In the genomic region with DNA sequence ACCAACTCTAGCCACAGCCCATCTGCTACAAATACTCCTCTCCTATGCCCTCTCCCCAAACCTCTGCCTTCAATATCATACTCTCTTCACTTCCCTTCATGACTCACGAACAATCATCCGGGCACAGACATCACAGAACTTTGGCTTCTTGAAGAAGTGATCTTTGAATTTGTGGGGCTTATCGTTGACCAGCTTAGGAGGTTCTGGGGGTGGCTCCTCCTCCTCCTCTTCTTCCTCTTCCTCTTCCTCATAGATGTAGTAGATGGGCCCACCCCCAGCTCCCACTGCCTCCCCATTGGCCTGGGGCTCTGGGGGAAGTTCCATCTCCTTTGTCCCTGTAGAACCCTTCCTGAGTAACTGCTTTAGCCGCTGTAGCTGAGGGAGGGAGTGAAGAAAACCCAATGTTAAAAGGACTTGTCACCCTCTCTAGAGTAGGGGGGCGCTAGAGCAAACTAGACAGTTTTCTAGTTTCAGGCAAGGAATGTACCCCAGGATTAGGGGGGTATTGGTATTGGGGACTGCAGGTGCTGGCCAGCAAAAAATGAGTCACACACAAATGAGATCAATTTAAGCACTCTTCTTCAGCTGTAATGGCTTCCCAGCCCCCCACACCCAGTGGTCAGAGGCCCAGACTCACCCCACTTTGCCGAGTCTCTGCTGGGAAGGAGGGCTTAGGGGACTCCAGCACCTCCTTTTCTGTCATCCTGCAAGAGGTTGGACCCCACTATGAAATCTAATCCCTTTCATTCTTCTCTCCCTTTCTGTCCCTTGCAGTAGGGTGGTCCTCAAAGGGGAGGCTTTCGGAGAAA, we compare ENCODE assay signal across 13 cellular contexts. TPM values are rescaled to one million over a fixed set of nuclear protein-coding genes. Genes with fewer than 3 reads are reported as not detected.
DNase-seq lines count a peak whose midpoint lies in the region; ATAC-seq and TF ChIP-seq lines count a peak whose summit lies in the region.
"Had no signal": no experiment of that assay in that cellular context is flagged by ENCODE, and none has a peak within 500 bp of the region (broad histone marks: within the 10 kb centered on the region; RNA-seq: fewer than 3 reads in every experiment).

No MANE protein-coding gene starts in this region.

- no peak overlapping the region for H3K27ac Mint-ChIP-seq in GM23338
- H3K27ac Mint-ChIP-seq: natural killer cell treated with Interleukin-12 subunit alpha and Interleukin-12 subunit beta and Interleukin-15 and Interleukin-18, amount 100 ng/mL, for 72 hours had no signal

- H3K27me3 Mint-ChIP-seq in GM23338 (ENCODE audit: insufficient read depth, low read depth, poor library complexity): peaks cover 21% of the 10 kb centered on the region

- H3K4me1 ChIP-seq in BLaER1 (peaks cover 13% of the 10 kb centered on the region), GM23338 (ENCODE audit: insufficient read depth) (peaks cover 41% of the 10 kb centered on the region), SJCRH30 (peaks cover 26% of the 10 kb centered on the region)

- H3K27ac ChIP-seq in BLaER1: no peak overlapping the region
- H3K27ac ChIP-seq in GM23338 (ENCODE audit: low read depth): no peak overlapping the region
- H3K27ac ChIP-seq in SJCRH30: no peak overlapping the region
- H3K27ac ChIP-seq: C4-2B had no signal

- H3K4me3 Mint-ChIP-seq in GM23338: peak overlapping the region; percentile 2; the same call in 1 of the 3 replicates
- H3K4me3 Mint-ChIP-seq: natural killer cell treated with Interleukin-12 subunit alpha and Interleukin-12 subunit beta and Interleukin-15 and Interleukin-18, amount 100 ng/mL, for 72 hours had no signal

- no peaks in the 10 kb centered on the region for H3K36me3 ChIP-seq in BLaER1
- no peaks in the 10 kb centered on the region for H3K36me3 ChIP-seq in GM23338 (ENCODE audit: insufficient read depth)
- peaks cover 55% of the 10 kb centered on the region for H3K36me3 ChIP-seq in SJCRH30

- no peaks in the 10 kb centered on the region for H3K9me2 ChIP-seq in GM23338 (ENCODE audit: insufficient read depth)

- no peaks in the 10 kb centered on the region for H3K79me2 ChIP-seq in GM23338 (replicated peaks; ENCODE audit: insufficient read depth)

- H3F3A ChIP-seq in GM23338 (replicated peaks; ENCODE audit: low read depth): peaks cover 4% of the 10 kb centered on the region

- H3K9me3 ChIP-seq in BLaER1 (no peaks in the 10 kb centered on the region), SJCRH30 (replicated peaks) (no peaks in the 10 kb centered on the region)

- ATAC-seq in GM23338 (peak; percentile 22), left ventricle myocardium superior (peak; percentile 38), GM21367 (IDR thresholded peaks at IDR 0.05; ENCODE audit: unreplicated experiment) (no peak), GM19463 (IDR thresholded peaks at IDR 0.05; ENCODE audit: unreplicated experiment) (no peak)

- H3K27me3 ChIP-seq in BLaER1 (peaks cover 12% of the 10 kb centered on the region), GM23338 (ENCODE audit: insufficient read depth) (peaks cover 10% of the 10 kb centered on the region), SJCRH30 (no peaks in the 10 kb centered on the region)

- peak; percentile 34 for DNase-seq in GM23338 (ENCODE audit: low spot score)
- DNase-seq in SJCRH30: peak in 1 of 2 experiments; percentile 55
- no peak for DNase-seq in left ventricle myocardium superior
- DNase-seq in AG08396 (ENCODE audit: low spot score): no peak
- DNase-seq in NCI-H526 treated with DMSO at 0.1 percent for 48 hours (lab: John Stamatoyannopoulos, UW): no peak
- DNase-seq: NCI-H2171, SHP77 had no signal

- H3K9ac ChIP-seq in BLaER1: no peak overlapping the region

- no peaks in the 10 kb centered on the region for H3K9me3 Mint-ChIP-seq in GM23338
- H3K9me3 Mint-ChIP-seq: natural killer cell treated with Interleukin-12 subunit alpha and Interleukin-12 subunit beta and Interleukin-15 and Interleukin-18, amount 100 ng/mL, for 72 hours had no signal

- peaks cover 47% of the 10 kb centered on the region for H3K4me1 Mint-ChIP-seq in GM23338

- peak overlapping the region; percentile 52 for H3K4me2 ChIP-seq in BLaER1
- no peak overlapping the region for H3K4me2 ChIP-seq in GM23338

- intact Hi-C loops in left ventricle myocardium superior (cut with micrococcal nuclease): no loop called here

- H3K36me3 Mint-ChIP-seq in GM23338 (ENCODE audit: low read depth): no peaks in the 10 kb centered on the region
- H3K36me3 Mint-ChIP-seq: natural killer cell treated with Interleukin-12 subunit alpha and Interleukin-12 subunit beta and Interleukin-15 and Interleukin-18, amount 100 ng/mL, for 72 hours had no signal

- TF ChIP-seq CTCF in GM23338 (conservative IDR thresholded peaks at IDR 0.05; ENCODE audit: low read depth in 2 of 2): peak; percentile 38 to 45

- no peak overlapping the region for H2AFZ ChIP-seq in GM23338

- H4K20me1 ChIP-seq in BLaER1 (no peaks in the 10 kb centered on the region; the same call in 1 of the 2 replicates), GM23338 (replicated peaks; ENCODE audit: insufficient read depth) (no peaks in the 10 kb centered on the region)

- H3K4me3 ChIP-seq in BLaER1 (no peak overlapping the region), GM23338 (no peak overlapping the region), SJCRH30 (peak overlapping the region; percentile 73)

TF ChIP-seq in GM23338, 12 proteins besides CTCF, POLR2A, EP300 and RAD21 (continues in another document):
- TF ChIP-seq JUNB (IDR thresholded peaks at IDR 0.05; ENCODE audit: unreplicated experiment): no peak
- TF ChIP-seq ETS1 (IDR thresholded peaks at IDR 0.05): no peak
- TF ChIP-seq, protein P1, sequence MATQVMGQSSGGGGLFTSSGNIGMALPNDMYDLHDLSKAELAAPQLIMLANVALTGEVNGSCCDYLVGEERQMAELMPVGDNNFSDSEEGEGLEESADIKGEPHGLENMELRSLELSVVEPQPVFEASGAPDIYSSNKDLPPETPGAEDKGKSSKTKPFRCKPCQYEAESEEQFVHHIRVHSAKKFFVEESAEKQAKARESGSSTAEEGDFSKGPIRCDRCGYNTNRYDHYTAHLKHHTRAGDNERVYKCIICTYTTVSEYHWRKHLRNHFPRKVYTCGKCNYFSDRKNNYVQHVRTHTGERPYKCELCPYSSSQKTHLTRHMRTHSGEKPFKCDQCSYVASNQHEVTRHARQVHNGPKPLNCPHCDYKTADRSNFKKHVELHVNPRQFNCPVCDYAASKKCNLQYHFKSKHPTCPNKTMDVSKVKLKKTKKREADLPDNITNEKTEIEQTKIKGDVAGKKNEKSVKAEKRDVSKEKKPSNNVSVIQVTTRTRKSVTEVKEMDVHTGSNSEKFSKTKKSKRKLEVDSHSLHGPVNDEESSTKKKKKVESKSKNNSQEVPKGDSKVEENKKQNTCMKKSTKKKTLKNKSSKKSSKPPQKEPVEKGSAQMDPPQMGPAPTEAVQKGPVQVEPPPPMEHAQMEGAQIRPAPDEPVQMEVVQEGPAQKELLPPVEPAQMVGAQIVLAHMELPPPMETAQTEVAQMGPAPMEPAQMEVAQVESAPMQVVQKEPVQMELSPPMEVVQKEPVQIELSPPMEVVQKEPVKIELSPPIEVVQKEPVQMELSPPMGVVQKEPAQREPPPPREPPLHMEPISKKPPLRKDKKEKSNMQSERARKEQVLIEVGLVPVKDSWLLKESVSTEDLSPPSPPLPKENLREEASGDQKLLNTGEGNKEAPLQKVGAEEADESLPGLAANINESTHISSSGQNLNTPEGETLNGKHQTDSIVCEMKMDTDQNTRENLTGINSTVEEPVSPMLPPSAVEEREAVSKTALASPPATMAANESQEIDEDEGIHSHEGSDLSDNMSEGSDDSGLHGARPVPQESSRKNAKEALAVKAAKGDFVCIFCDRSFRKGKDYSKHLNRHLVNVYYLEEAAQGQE (IDR thresholded peaks at IDR 0.05; ENCODE audit: unreplicated experiment): no peak
- no peak for TF ChIP-seq STAT1 (IDR thresholded peaks at IDR 0.05; ENCODE audit: unreplicated experiment)
- TF ChIP-seq NANOG (IDR thresholded peaks at IDR 0.05; ENCODE audit: borderline replicate concordance): no peak
- no peak for TF ChIP-seq POLR2AphosphoS5 (IDR thresholded peaks at IDR 0.05; ENCODE audit: low read depth)
- no peak for TF ChIP-seq EZH2phosphoT487 (IDR thresholded peaks at IDR 0.05; ENCODE audit: unreplicated experiment)
- TF ChIP-seq ZNF114 (CRISPR knock-in tag; IDR thresholded peaks at IDR 0.05): no peak
- no peak for TF ChIP-seq EZH2 (IDR thresholded peaks at IDR 0.05; ENCODE audit: low read depth, unreplicated experiment)
- no peak for TF ChIP-seq CREB1 (CRISPR knock-in tag; IDR thresholded peaks at IDR 0.05; ENCODE audit: low read depth)

RNA-seq across cellular contexts. Expression of gene STAC3, which starts 1.8 kb away (rescaled TPM):
- 1.2 and 3.0 TPM in 2 replicates for total RNA-seq in GM23338 (2014; rRNA removed; shearing (Covaris generic))
- polyA plus RNA-seq in GM23338 (2016; fragmentation: Nextera tagmentation; extraction: Ambion mirVana): 0.48 and 0.59 TPM in 2 replicates
- 1,199 and 1,339 TPM in 2 replicates for total RNA-seq in SJCRH30 (2014; rRNA removed; shearing (Covaris generic))
- total RNA-seq in left ventricle myocardium superior: 1.4 TPM
- total RNA-seq: epithelial cell of proximal tubule had no signal

RNA-seq across cellular contexts. Expression of gene SHMT2, which starts 19.6 kb away (rescaled TPM):
- total RNA-seq in GM23338 (2014; rRNA removed; shearing (Covaris generic)): 363 and 387 TPM in 2 replicates
- polyA plus RNA-seq in GM23338 (2016; fragmentation: Nextera tagmentation; extraction: Ambion mirVana): 125 and 131 TPM in 2 replicates
- 1,504 and 1,712 TPM in 2 replicates for total RNA-seq in SJCRH30 (2014; rRNA removed; shearing (Covaris generic))
- 33.4 TPM for total RNA-seq in left ventricle myocardium superior

RNA-seq across cellular contexts. Expression of gene NXPH4, which starts 32.5 kb away (rescaled TPM):
- total RNA-seq in GM23338 (2014; rRNA removed; shearing (Covaris generic)): 1.5 and 4.5 TPM in 2 replicates
- polyA plus RNA-seq in GM23338 (2016; fragmentation: Nextera tagmentation; extraction: Ambion mirVana): 0.89 and 1.1 TPM in 2 replicates
- total RNA-seq in SJCRH30 (2014; rRNA removed; shearing (Covaris generic)): 91.1 and 92.7 TPM in 2 replicates
- 1.8 TPM for total RNA-seq in left ventricle myocardium superior
- total RNA-seq: epithelial cell of proximal tubule had no signal

Comparison
In these comparisons a context has a peak if more than half of its experiments do, and no peak if none do; other contexts are left out.
1. ATAC-seq: peak in GM23338 (single experiment) and left ventricle myocardium superior (single experiment); none in GM21367 (single experiment) and GM19463 (single experiment).
2. RNA of gene STAC3, which starts 1.8 kb away (total RNA-seq): 1,199 to 1,339 TPM in SJCRH30; 1.2 to 3.0 TPM in GM23338 and 1.4 TPM in left ventricle myocardium superior (single experiment); every median in the first group is over 100 times any median in the second.
3. RNA of gene SHMT2, which starts 19.6 kb away (total RNA-seq): 1,504 to 1,712 TPM in SJCRH30 and 363 to 387 TPM in GM23338; 33.4 TPM in left ventricle myocardium superior (single experiment); every median in the first group is over 10 times any median in the second.
4. RNA of gene NXPH4, which starts 32.5 kb away (total RNA-seq): 91.1 to 92.7 TPM in SJCRH30; 1.8 TPM in left ventricle myocardium superior (single experiment) and 1.5 to 4.5 TPM in GM23338; every median in the first group is over 10 times any median in the second.